ENCODE assay signal across 1 cellular context in genomic region chr22:41656515-41656914, GRCh38.
TF ChIP-seq lines count a peak whose summit lies in the region.

No MANE protein-coding gene starts in this region.

TF ChIP-seq in K562, 482 proteins besides CTCF, POLR2A, EP300 and RAD21:
- no peak for TF ChIP-seq ZNF324 (CRISPR knock-in tag; IDR thresholded peaks at IDR 0.05)
- TF ChIP-seq ZKSCAN8 (CRISPR knock-in tag; IDR thresholded peaks at IDR 0.05): peak; percentile 57; the same call in 1 of the 2 replicates
- TF ChIP-seq NCOR1 (IDR thresholded peaks at IDR 0.05): peak; percentile 8; the same call in 1 of the 2 replicates
- TF ChIP-seq TGIF2 (CRISPR knock-in tag; IDR thresholded peaks at IDR 0.05): no peak
- 0 out of 6 replicates have a peak, but pooled peaks of 1 of the 3 experiments have one; percentile 44 for TF ChIP-seq ZBTB11 (CRISPR knock-in tag; IDR thresholded peaks at IDR 0.05)
- peak; percentile 53 for TF ChIP-seq CBFA2T3 (IDR thresholded peaks at IDR 0.05)
- TF ChIP-seq CBFA2T2 (conservative IDR thresholded peaks at IDR 0.05): peak; percentile 43
